In the genomic region with DNA sequence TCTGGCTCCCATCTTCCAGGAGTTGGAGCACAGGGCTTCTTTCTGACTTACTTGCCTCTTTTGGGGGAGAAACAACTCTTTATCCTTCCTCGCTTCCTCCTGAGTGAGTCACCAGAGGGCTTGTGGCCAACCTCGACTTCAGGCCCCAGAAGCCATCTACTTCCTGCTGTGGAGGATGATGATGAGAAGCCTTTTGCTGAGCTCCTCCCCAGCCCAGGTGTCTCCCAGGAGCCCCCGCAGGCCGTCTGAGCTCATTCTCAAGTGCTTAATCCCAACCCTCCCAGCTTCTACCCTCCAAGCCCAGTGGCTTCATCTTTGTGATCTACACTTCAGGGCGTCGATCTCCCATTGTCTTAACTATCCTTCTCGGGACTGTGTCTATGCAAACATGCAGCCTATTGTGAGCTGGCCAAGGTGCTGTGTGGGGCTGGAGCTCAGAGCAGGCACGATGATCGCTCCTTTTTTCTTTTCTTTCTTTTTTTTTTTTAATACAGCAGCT, we compare ENCODE assay signal across 8 cellular contexts. TPM values are rescaled to one million over a fixed set of nuclear protein-coding genes. Genes with fewer than 3 reads are reported as not detected.
DNase-seq lines count a peak whose midpoint lies in the region; ATAC-seq, FAIRE-seq and TF ChIP-seq lines count a peak whose summit lies in the region.

No MANE protein-coding gene starts in this region.

- FAIRE-seq in H54 (lab: Jason Lieb, UNC), result peak; percentile 50

- H3K27me3 ChIP-seq in esophagus squamous epithelium, result no peaks in the 10 kb centered on the region

- no peak overlapping the region for H3K27ac ChIP-seq in esophagus squamous epithelium

- WGBS in esophagus squamous epithelium, 2 donors, result 42 to 45% methylated on average over 9 of the region's 9 CpGs

- peaks cover 0 to 16% (median 0%) of the 10 kb centered on the region in 3 donors for H3K36me3 ChIP-seq in esophagus squamous epithelium

- ATAC-seq in SK-N-SH treated with all-trans-retinoic acid at 6 μM for 48 hours (peak; percentile 42), GM19463 (IDR thresholded peaks at IDR 0.05; ENCODE audit: unreplicated experiment) (no peak)

- TF ChIP-seq POLR2A in H54 (IDR thresholded peaks at IDR 0.05; ENCODE audit: low read depth, low read length) (no peak), esophagus squamous epithelium (IDR thresholded peaks at IDR 0.05) (no peak)

- H3K4me1 ChIP-seq in esophagus squamous epithelium, result peaks cover 0 to 9% (median 7%) of the 10 kb centered on the region in 3 donors

- intact Hi-C loops in esophagus squamous epithelium (cut with DNase I), result no loop called here

- H3K4me3 ChIP-seq in esophagus squamous epithelium, result no peak overlapping the region

- no peaks in the 10 kb centered on the region for H3K9me3 ChIP-seq in esophagus squamous epithelium

- no peak for TF ChIP-seq CTCF in esophagus squamous epithelium (IDR thresholded peaks at IDR 0.05)

- DNase-seq in H54 (ENCODE audit: insufficient read length, low spot score) (peak; percentile 70), amniotic stem cell (lab: John Stamatoyannopoulos, UW) (peak; percentile 14), globus pallidus (ENCODE audit: low spot score) (no peak), NCI-H2081 (lab: John Stamatoyannopoulos, UW) (no peak), esophagus squamous epithelium (lab: John Stamatoyannopoulos, UW) (no peak)
- DNase-seq in stimulated activated CD4-positive, alpha-beta T cell treated with anti-CD3 and anti-CD28 coated beads, Interleukin-15, amount 100 ng/mL, for 24 hours, result peak; percentile 66

TF ChIP-seq in SK-N-SH treated with all-trans-retinoic acid at 6 μM for 48 hours, 23 proteins besides CTCF, POLR2A, EP300 and RAD21:
- TF ChIP-seq ESRRG (CRISPR knock-in tag; IDR thresholded peaks at IDR 0.05) (no peak), PPARA (CRISPR knock-in tag; IDR thresholded peaks at IDR 0.05; ENCODE audit: borderline replicate concordance) (no peak), SNAI2 (CRISPR knock-in tag; IDR thresholded peaks at IDR 0.05) (no peak), CSDC2 (CRISPR knock-in tag; IDR thresholded peaks at IDR 0.05) (no peak), ZFP3 (CRISPR knock-in tag; IDR thresholded peaks at IDR 0.05) (no peak), ZNF8 (CRISPR knock-in tag; IDR thresholded peaks at IDR 0.05) (no peak), BACH2 (CRISPR knock-in tag; IDR thresholded peaks at IDR 0.05; ENCODE audit: borderline replicate concordance) (no peak), ZNF565 (CRISPR knock-in tag; conservative IDR thresholded peaks at IDR 0.05; ENCODE audit: low read depth) (no peak), ARNTL (CRISPR knock-in tag; IDR thresholded peaks at IDR 0.05; ENCODE audit: borderline replicate concordance, low read depth) (no peak), TCF4 (CRISPR knock-in tag; IDR thresholded peaks at IDR 0.05; ENCODE audit: borderline replicate concordance) (no peak), OSR1 (CRISPR knock-in tag; IDR thresholded peaks at IDR 0.05) (no peak), RARB (CRISPR knock-in tag; IDR thresholded peaks at IDR 0.05) (no peak), ISL1 (CRISPR knock-in tag; IDR thresholded peaks at IDR 0.05) (no peak), TOX (CRISPR knock-in tag; IDR thresholded peaks at IDR 0.05; ENCODE audit: borderline replicate concordance) (no peak), GLIS3 (CRISPR knock-in tag; IDR thresholded peaks at IDR 0.05) (no peak), ZC3H10 (CRISPR knock-in tag; IDR thresholded peaks at IDR 0.05) (no peak)
- TF ChIP-seq, protein P1, sequence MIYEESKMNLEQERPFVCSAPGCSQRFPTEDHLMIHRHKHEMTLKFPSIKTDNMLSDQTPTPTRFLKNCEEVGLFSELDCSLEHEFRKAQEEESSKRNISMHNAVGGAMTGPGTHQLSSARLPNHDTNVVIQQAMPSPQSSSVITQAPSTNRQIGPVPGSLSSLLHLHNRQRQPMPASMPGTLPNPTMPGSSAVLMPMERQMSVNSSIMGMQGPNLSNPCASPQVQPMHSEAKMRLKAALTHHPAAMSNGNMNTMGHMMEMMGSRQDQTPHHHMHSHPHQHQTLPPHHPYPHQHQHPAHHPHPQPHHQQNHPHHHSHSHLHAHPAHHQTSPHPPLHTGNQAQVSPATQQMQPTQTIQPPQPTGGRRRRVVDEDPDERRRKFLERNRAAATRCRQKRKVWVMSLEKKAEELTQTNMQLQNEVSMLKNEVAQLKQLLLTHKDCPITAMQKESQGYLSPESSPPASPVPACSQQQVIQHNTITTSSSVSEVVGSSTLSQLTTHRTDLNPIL (CRISPR knock-in tag; IDR thresholded peaks at IDR 0.05; ENCODE audit: low read depth), result no peak
- TF ChIP-seq, protein P2, sequence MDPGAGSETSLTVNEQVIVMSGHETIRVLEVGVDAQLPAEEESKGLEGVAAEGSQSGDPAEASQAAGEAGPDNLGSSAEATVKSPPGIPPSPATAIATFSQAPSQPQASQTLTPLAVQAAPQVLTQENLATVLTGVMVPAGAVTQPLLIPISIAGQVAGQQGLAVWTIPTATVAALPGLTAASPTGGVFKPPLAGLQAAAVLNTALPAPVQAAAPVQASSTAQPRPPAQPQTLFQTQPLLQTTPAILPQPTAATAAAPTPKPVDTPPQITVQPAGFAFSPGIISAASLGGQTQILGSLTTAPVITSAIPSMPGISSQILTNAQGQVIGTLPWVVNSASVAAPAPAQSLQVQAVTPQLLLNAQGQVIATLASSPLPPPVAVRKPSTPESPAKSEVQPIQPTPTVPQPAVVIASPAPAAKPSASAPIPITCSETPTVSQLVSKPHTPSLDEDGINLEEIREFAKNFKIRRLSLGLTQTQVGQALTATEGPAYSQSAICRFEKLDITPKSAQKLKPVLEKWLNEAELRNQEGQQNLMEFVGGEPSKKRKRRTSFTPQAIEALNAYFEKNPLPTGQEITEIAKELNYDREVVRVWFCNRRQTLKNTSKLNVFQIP (CRISPR knock-in tag; IDR thresholded peaks at IDR 0.05; ENCODE audit: borderline replicate concordance, low read depth), result no peak
- TF ChIP-seq, protein P3, sequence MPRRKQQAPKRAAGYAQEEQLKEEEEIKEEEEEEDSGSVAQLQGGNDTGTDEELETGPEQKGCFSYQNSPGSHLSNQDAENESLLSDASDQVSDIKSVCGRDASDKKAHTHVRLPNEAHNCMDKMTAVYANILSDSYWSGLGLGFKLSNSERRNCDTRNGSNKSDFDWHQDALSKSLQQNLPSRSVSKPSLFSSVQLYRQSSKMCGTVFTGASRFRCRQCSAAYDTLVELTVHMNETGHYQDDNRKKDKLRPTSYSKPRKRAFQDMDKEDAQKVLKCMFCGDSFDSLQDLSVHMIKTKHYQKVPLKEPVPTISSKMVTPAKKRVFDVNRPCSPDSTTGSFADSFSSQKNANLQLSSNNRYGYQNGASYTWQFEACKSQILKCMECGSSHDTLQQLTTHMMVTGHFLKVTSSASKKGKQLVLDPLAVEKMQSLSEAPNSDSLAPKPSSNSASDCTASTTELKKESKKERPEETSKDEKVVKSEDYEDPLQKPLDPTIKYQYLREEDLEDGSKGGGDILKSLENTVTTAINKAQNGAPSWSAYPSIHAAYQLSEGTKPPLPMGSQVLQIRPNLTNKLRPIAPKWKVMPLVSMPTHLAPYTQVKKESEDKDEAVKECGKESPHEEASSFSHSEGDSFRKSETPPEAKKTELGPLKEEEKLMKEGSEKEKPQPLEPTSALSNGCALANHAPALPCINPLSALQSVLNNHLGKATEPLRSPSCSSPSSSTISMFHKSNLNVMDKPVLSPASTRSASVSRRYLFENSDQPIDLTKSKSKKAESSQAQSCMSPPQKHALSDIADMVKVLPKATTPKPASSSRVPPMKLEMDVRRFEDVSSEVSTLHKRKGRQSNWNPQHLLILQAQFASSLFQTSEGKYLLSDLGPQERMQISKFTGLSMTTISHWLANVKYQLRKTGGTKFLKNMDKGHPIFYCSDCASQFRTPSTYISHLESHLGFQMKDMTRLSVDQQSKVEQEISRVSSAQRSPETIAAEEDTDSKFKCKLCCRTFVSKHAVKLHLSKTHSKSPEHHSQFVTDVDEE (CRISPR knock-in tag; IDR thresholded peaks at IDR 0.05), result no peak
- TF ChIP-seq, protein P4, sequence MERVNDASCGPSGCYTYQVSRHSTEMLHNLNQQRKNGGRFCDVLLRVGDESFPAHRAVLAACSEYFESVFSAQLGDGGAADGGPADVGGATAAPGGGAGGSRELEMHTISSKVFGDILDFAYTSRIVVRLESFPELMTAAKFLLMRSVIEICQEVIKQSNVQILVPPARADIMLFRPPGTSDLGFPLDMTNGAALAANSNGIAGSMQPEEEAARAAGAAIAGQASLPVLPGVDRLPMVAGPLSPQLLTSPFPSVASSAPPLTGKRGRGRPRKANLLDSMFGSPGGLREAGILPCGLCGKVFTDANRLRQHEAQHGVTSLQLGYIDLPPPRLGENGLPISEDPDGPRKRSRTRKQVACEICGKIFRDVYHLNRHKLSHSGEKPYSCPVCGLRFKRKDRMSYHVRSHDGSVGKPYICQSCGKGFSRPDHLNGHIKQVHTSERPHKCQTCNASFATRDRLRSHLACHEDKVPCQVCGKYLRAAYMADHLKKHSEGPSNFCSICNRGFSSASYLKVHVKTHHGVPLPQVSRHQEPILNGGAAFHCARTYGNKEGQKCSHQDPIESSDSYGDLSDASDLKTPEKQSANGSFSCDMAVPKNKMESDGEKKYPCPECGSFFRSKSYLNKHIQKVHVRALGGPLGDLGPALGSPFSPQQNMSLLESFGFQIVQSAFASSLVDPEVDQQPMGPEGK (CRISPR knock-in tag; IDR thresholded peaks at IDR 0.05; ENCODE audit: borderline replicate concordance), result no peak

RNA-seq across cellular contexts. Expression of a gene that starts 27.9 kb away (rescaled TPM):
- 100 to 1,000 TPM in 3 of 4 donors, 10 to 100 TPM in 1; 90.2 to 175 (median 134) TPM for total RNA-seq in esophagus squamous epithelium

RNA-seq across cellular contexts. Expression of a gene that starts 35.0 kb away (rescaled TPM):
- total RNA-seq in esophagus squamous epithelium, result 1 to 10 TPM in 3 of 4 donors, under 1 TPM in 1; 0.83 to 2.5 (median 1.5) TPM

Comparison
In these comparisons a context has a peak if more than half of its experiments do, and no peak if none do; other contexts are left out.
1. DNase-seq: peak in H54 (single experiment), amniotic stem cell (single experiment) and stimulated activated CD4-positive, alpha-beta T cell treated with anti-CD3 and anti-CD28 coated beads, Interleukin-15, amount 100 ng/mL, for 24 hours (single experiment); none in globus pallidus (single experiment), NCI-H2081 (0 of 2) and esophagus squamous epithelium (single experiment).